ENCODE assay signal across 12 cellular contexts in genomic region chr14:89848165-89848564, GRCh38.
DNase-seq lines count a peak whose midpoint lies in the region; ATAC-seq and TF ChIP-seq lines count a peak whose summit lies in the region.
"Had no signal": no experiment of that assay in that cellular context is flagged by ENCODE, and none has a peak within 500 bp of the region (broad histone marks: within the 10 kb centered on the region; RNA-seq: fewer than 3 reads in every experiment).

No MANE protein-coding gene starts in this region.

- H3K27ac ChIP-seq in dorsolateral prefrontal cortex (no peak overlapping the region), osteoblast (ENCODE audit: low read depth, low read length) (peak overlapping the region; percentile 35)

- H3K36me3 ChIP-seq in osteoblast (ENCODE audit: insufficient read depth, low read length), result no peaks in the 10 kb centered on the region

- no peaks in the 10 kb centered on the region for H3K79me2 ChIP-seq in osteoblast (ENCODE audit: insufficient read depth, low read length)

- DNase-seq in EL, result peak; percentile 32
- DNase-seq in LNCaP clone FGC (ENCODE audit: low read depth), result no peak
- DNase-seq in dorsolateral prefrontal cortex, result no peak
- no peak for DNase-seq in osteoblast (ENCODE audit: insufficient read length, low spot score, missing footprints)
- DNase-seq in NK-92 (lab: John Stamatoyannopoulos, UW; ENCODE audit: unreplicated experiment), result no peak
- no peak for DNase-seq in DMS79 (lab: John Stamatoyannopoulos, UW)
- DNase-seq: activated naive CD8-positive, alpha-beta T cell treated with anti-CD3 and anti-CD28 coated beads for 36 hours; immature natural killer cell; NCI-H1417; stimulated activated naive CD4-positive, alpha-beta T cell treated with Interleukin-2 at 50 U/mL for 16 hours had no signal

- H4K20me1 ChIP-seq in osteoblast (ENCODE audit: insufficient read depth, low read length), result no peaks in the 10 kb centered on the region

- no peaks in the 10 kb centered on the region for H3K9me3 ChIP-seq in osteoblast (ENCODE audit: low read depth, low read length)

- H3K4me3 ChIP-seq in LNCaP clone FGC (ENCODE audit: low read depth, low read length) (no peak overlapping the region), dorsolateral prefrontal cortex (no peak overlapping the region), osteoblast (ENCODE audit: insufficient read depth, low read length) (no peak overlapping the region)

- no peak overlapping the region for H2AFZ ChIP-seq in osteoblast (ENCODE audit: low read length)

- intact Hi-C loops in dorsolateral prefrontal cortex (cut with DNase I), result no loop called here

- no peak overlapping the region for H3K4me2 ChIP-seq in osteoblast (ENCODE audit: insufficient read depth, low read length)

- H3K27me3 ChIP-seq in dorsolateral prefrontal cortex, result no peaks in the 10 kb centered on the region
- H3K27me3 ChIP-seq in osteoblast (ENCODE audit: insufficient read depth, low read length), result no peaks in the 10 kb centered on the region

- H3K4me1 ChIP-seq in osteoblast (ENCODE audit: insufficient read depth, low read length), result peaks cover 16% of the 10 kb centered on the region

- ATAC-seq in GM19023 (IDR thresholded peaks at IDR 0.05; ENCODE audit: unreplicated experiment) (no peak), GM21528 (IDR thresholded peaks at IDR 0.05; ENCODE audit: low FRiP score, unreplicated experiment) (no peak)

- TF ChIP-seq CTCF in LNCaP clone FGC (IDR thresholded peaks at IDR 0.05; ENCODE audit: control insufficient read depth, extremely low read depth, insufficient read depth) (peak; percentile 41; the same call in 1 of the 2 replicates), dorsolateral prefrontal cortex (IDR thresholded peaks at IDR 0.05 in 54 of 56, conservative IDR thresholded peaks at IDR 0.05 in 2 of 56; ENCODE audit: low read depth in 1 of 56, partially characterized antibody in 56 of 56) (peak in 36 of 56 donors; percentile 9 to 52 (median 25)), osteoblast (IDR thresholded peaks at IDR 0.05; ENCODE audit: extremely low read depth, low read depth, low read length) (peak; percentile 72)
